In the genomic region with DNA sequence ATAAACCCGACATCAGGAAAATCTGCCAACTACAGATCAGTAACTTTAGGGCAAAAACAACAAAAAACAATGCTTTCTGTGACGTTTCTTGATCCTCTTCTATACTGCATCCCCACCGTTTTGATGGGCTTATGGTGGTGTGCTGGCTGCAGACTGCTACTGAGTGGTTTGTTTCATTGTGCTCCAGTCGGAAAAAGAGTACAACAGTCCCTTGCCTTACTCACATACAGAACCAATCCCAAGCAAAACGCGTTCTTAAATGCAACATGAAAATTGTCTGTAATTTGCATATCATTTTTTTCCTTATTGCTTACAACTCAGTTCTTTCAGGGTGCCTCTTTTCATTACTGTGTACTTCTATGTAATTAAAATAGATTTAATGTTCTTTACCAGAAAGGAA, we compare ENCODE assay signal across 8 cellular contexts. TPM values are rescaled to one million over a fixed set of nuclear protein-coding genes. Genes with fewer than 3 reads are reported as not detected.
DNase-seq lines count a peak whose midpoint lies in the region; ATAC-seq and TF ChIP-seq lines count a peak whose summit lies in the region.

No MANE protein-coding gene starts in this region.

- peaks cover 11 to 64% (median 43%) of the 10 kb centered on the region in 9 donors for H3K4me1 ChIP-seq in heart right ventricle
- peaks cover 28% of the 10 kb centered on the region for H3K4me1 ChIP-seq in iPS-18a (ENCODE audit: control insufficient read depth, low read depth, low read length)

- intact Hi-C loops in heart right ventricle (cut with DNase I) (loop anchor here in 8 of 10 donors (2.0 to 10.0 kb wide), 17 partner anchors 53 to 233 kb away; no protein-coding TSS in a partner anchor), left cardiac atrium (cut with DNase I) (loop anchor here in 1 of 2 donors (5.0 to 10.0 kb wide), 2 partner anchors 101 to 213 kb away; no protein-coding TSS in a partner anchor)
- intact Hi-C loops in activated T-helper 1 cell treated with anti-CD3 and anti-CD28 coated beads, Interleukin-12 subunit alpha, Interleukin-12 subunit beta, Interleukin-2, Interleukin-4 antibody, amounts not matched to agents 30 ng/mL and 10 ng/mL and 1 ng/mL, durations not matched to agents 14 hours and 24 hours and 36 hours (cut with micrococcal nuclease) = loop anchor here (2.0 to 10.0 kb wide), 7 partner anchors 51 to 1076 kb away; partner anchors contain the start of genes BORCS5, GPR19 and YBX3

- H3K4me3 Mint-ChIP-seq in activated T-helper 1 cell treated with anti-CD3 and anti-CD28 coated beads, Interleukin-12 subunit alpha, Interleukin-12 subunit beta, Interleukin-2, Interleukin-4 antibody, amounts not matched to agents 30 ng/mL and 10 ng/mL and 1 ng/mL, durations not matched to agents 14 hours and 24 hours and 36 hours = peak overlapping the region; percentile 95
- H3K4me3 Mint-ChIP-seq in stimulated activated memory B cell treated with anti-CD40 and anti-IgM and Interleukin-4, amounts not matched to agents 10 μg/mL and 1 μg/mL and 100 μg/mL, for 72 hours = peak overlapping the region; percentile 90

- H3K4me3 ChIP-seq in heart right ventricle = peak overlapping the region in 9 of 10 donors; percentile 56 to 94 (median 87)
- H3K4me3 ChIP-seq in iPS-18a (ENCODE audit: low read length) = peak overlapping the region; percentile 82

- no peak for DNase-seq in heart right ventricle
- no peak for DNase-seq in left cardiac atrium
- no peak for DNase-seq in activated T-helper 1 cell treated with anti-CD3 and anti-CD28 coated beads, Interleukin-12 subunit alpha, Interleukin-12 subunit beta, Interleukin-2, Interleukin-4 antibody, amounts not matched to agents 30 ng/mL and 10 ng/mL and 1 ng/mL, durations not matched to agents 14 hours and 24 hours and 36 hours (ENCODE audit: low spot score)
- DNase-seq in NCI-H1930 (lab: John Stamatoyannopoulos, UW) = no peak
- DNase-seq in mesenteric fat pad (ENCODE audit: low spot score) = no peak

- WGBS in heart right ventricle, 2 donors = 8 to 13% methylated on average over 6 of the region's 6 CpGs

- no peak for TF ChIP-seq CTCF in heart right ventricle (IDR thresholded peaks at IDR 0.05)

- H3K36me3 ChIP-seq in heart right ventricle (no peaks in the 10 kb centered on the region), iPS-18a (ENCODE audit: control insufficient read depth, low read depth, low read length) (no peaks in the 10 kb centered on the region)

- ATAC-seq in heart right ventricle (peak in 4 of 8 donors; percentile 38 to 56 (median 45)), left cardiac atrium (no peak), GM19467 (IDR thresholded peaks at IDR 0.05; ENCODE audit: unreplicated experiment) (no peak)
- ATAC-seq in stimulated activated memory B cell treated with anti-CD40 and anti-IgM and Interleukin-4, amounts not matched to agents 10 μg/mL and 1 μg/mL and 100 μg/mL, for 72 hours = no peak

- H3K27ac ChIP-seq in heart right ventricle (peak overlapping the region; percentile 44 to 99 (median 96)), iPS-18a (ENCODE audit: low read length) (no peak overlapping the region)

- H3K27me3 Mint-ChIP-seq in activated T-helper 1 cell treated with anti-CD3 and anti-CD28 coated beads, Interleukin-12 subunit alpha, Interleukin-12 subunit beta, Interleukin-2, Interleukin-4 antibody, amounts not matched to agents 30 ng/mL and 10 ng/mL and 1 ng/mL, durations not matched to agents 14 hours and 24 hours and 36 hours (ENCODE audit: insufficient read depth) = peaks cover 3% of the 10 kb centered on the region
- no peaks in the 10 kb centered on the region for H3K27me3 Mint-ChIP-seq in stimulated activated memory B cell treated with anti-CD40 and anti-IgM and Interleukin-4, amounts not matched to agents 10 μg/mL and 1 μg/mL and 100 μg/mL, for 72 hours

- H3K9me3 Mint-ChIP-seq in activated T-helper 1 cell treated with anti-CD3 and anti-CD28 coated beads, Interleukin-12 subunit alpha, Interleukin-12 subunit beta, Interleukin-2, Interleukin-4 antibody, amounts not matched to agents 30 ng/mL and 10 ng/mL and 1 ng/mL, durations not matched to agents 14 hours and 24 hours and 36 hours = no peaks in the 10 kb centered on the region
- no peaks in the 10 kb centered on the region for H3K9me3 Mint-ChIP-seq in stimulated activated memory B cell treated with anti-CD40 and anti-IgM and Interleukin-4, amounts not matched to agents 10 μg/mL and 1 μg/mL and 100 μg/mL, for 72 hours

- H3K4me1 Mint-ChIP-seq in activated T-helper 1 cell treated with anti-CD3 and anti-CD28 coated beads, Interleukin-12 subunit alpha, Interleukin-12 subunit beta, Interleukin-2, Interleukin-4 antibody, amounts not matched to agents 30 ng/mL and 10 ng/mL and 1 ng/mL, durations not matched to agents 14 hours and 24 hours and 36 hours (ENCODE audit: low read depth) = peaks cover 56% of the 10 kb centered on the region
- peaks cover 51% of the 10 kb centered on the region for H3K4me1 Mint-ChIP-seq in stimulated activated memory B cell treated with anti-CD40 and anti-IgM and Interleukin-4, amounts not matched to agents 10 μg/mL and 1 μg/mL and 100 μg/mL, for 72 hours

- H3K9ac ChIP-seq in iPS-18a (ENCODE audit: low read length) = no peak overlapping the region

- H3K27me3 ChIP-seq in heart right ventricle (no peaks in the 10 kb centered on the region), iPS-18a (ENCODE audit: control insufficient read depth, insufficient read depth, low read length) (no peaks in the 10 kb centered on the region)

- H3K9me3 ChIP-seq in heart right ventricle (no peaks in the 10 kb centered on the region), iPS-18a (ENCODE audit: control insufficient read depth, low read depth, low read length) (no peaks in the 10 kb centered on the region)

- peaks cover 39% of the 10 kb centered on the region for H3K36me3 Mint-ChIP-seq in activated T-helper 1 cell treated with anti-CD3 and anti-CD28 coated beads, Interleukin-12 subunit alpha, Interleukin-12 subunit beta, Interleukin-2, Interleukin-4 antibody, amounts not matched to agents 30 ng/mL and 10 ng/mL and 1 ng/mL, durations not matched to agents 14 hours and 24 hours and 36 hours (ENCODE audit: low read depth)
- H3K36me3 Mint-ChIP-seq in stimulated activated memory B cell treated with anti-CD40 and anti-IgM and Interleukin-4, amounts not matched to agents 10 μg/mL and 1 μg/mL and 100 μg/mL, for 72 hours = peaks cover 20% of the 10 kb centered on the region

- H3K27ac Mint-ChIP-seq in activated T-helper 1 cell treated with anti-CD3 and anti-CD28 coated beads, Interleukin-12 subunit alpha, Interleukin-12 subunit beta, Interleukin-2, Interleukin-4 antibody, amounts not matched to agents 30 ng/mL and 10 ng/mL and 1 ng/mL, durations not matched to agents 14 hours and 24 hours and 36 hours = peak overlapping the region; percentile 99
- H3K27ac Mint-ChIP-seq in stimulated activated memory B cell treated with anti-CD40 and anti-IgM and Interleukin-4, amounts not matched to agents 10 μg/mL and 1 μg/mL and 100 μg/mL, for 72 hours = peak overlapping the region; percentile 98

RNA-seq across cellular contexts. Expression of gene ETV6, which starts 2.3 kb away (rescaled TPM):
- total RNA-seq in heart right ventricle = 10 to 100 TPM in 9 of 10 donors, 1 to 10 TPM in 1; 8.5 to 33.5 (median 15.9) TPM
- polyA plus RNA-seq in heart right ventricle = 1 to 10 TPM; 2.7 to 4.8 TPM
- 10 to 100 TPM; 12.1 to 20.2 TPM for total RNA-seq in left cardiac atrium
- total RNA-seq in activated T-helper 1 cell treated with anti-CD3 and anti-CD28 coated beads, Interleukin-12 subunit alpha, Interleukin-12 subunit beta, Interleukin-2, Interleukin-4 antibody, amounts not matched to agents 30 ng/mL and 10 ng/mL and 1 ng/mL, durations not matched to agents 14 hours and 24 hours and 36 hours = 117 and 131 TPM in 2 replicates
- total RNA-seq in mesenteric fat pad = 42.0 TPM
